Comparison of ENCODE assay signal across 20 cellular contexts in the genomic region with DNA sequence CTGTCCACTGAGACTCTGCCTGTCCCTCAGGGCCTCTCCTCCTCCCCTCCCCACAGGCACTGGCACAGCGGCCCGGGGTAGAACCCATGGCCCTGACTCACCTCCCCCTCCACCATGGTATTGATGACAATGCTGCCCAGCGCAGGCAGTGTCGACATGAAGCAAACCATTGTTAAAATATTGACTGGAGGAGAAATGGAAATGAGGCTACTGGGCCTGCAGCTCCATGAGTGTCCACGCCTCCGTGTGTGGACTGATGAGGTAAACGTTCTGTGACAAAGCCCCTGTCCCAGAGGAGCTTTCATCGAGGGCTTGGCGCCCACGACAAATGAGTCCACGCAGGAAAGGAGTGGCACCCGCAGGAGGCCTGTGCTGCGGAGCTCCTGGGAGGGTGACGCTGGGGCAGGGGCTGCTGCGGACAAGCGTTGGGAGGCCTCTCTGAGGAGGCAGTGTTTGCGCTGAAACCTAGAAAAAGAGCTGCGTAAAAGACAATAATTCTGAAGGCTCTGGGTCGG.
DNase-seq lines count a peak whose midpoint lies in the region; ATAC-seq and TF ChIP-seq lines count a peak whose summit lies in the region.
"Had no signal": no experiment of that assay in that cellular context is flagged by ENCODE, and none has a peak within 500 bp of the region (broad histone marks: within the 10 kb centered on the region; RNA-seq: fewer than 3 reads in every experiment).

No MANE protein-coding gene starts in this region.

- H3K27ac Mint-ChIP-seq in endodermal cell (no peak overlapping the region), neural progenitor cell (peak overlapping the region; percentile 53)
- H3K27ac Mint-ChIP-seq in activated CD8-positive, alpha-beta T cell treated with anti-CD3 and anti-CD28 coated beads for 36 hours: no peak overlapping the region
- H3K27ac Mint-ChIP-seq: CD8-positive, alpha-beta T cell had no signal

- no peaks in the 10 kb centered on the region for H3K36me3 Mint-ChIP-seq in endodermal cell (ENCODE audit: low read depth)
- H3K36me3 Mint-ChIP-seq in neural progenitor cell: no peaks in the 10 kb centered on the region
- H3K36me3 Mint-ChIP-seq in activated CD8-positive, alpha-beta T cell treated with anti-CD3 and anti-CD28 coated beads for 36 hours (ENCODE audit: low read depth): no peaks in the 10 kb centered on the region
- H3K36me3 Mint-ChIP-seq: CD8-positive, alpha-beta T cell had no signal

- H3K4me3 Mint-ChIP-seq in endodermal cell: no peak overlapping the region
- no peak overlapping the region for H3K4me3 Mint-ChIP-seq in neural progenitor cell
- no peak overlapping the region for H3K4me3 Mint-ChIP-seq in activated CD8-positive, alpha-beta T cell treated with anti-CD3 and anti-CD28 coated beads for 36 hours
- H3K4me3 Mint-ChIP-seq: CD8-positive, alpha-beta T cell had no signal

- H3K4me3 ChIP-seq in endodermal cell (ENCODE audit: low read length) (no peak overlapping the region), neural progenitor cell (no peak overlapping the region)
- H3K4me3 ChIP-seq: GM23248 had no signal

- H3K9me3 Mint-ChIP-seq in endodermal cell (no peaks in the 10 kb centered on the region), neural progenitor cell (no peaks in the 10 kb centered on the region)
- H3K9me3 Mint-ChIP-seq in activated CD8-positive, alpha-beta T cell treated with anti-CD3 and anti-CD28 coated beads for 36 hours: no peaks in the 10 kb centered on the region
- H3K9me3 Mint-ChIP-seq: CD8-positive, alpha-beta T cell had no signal

- H3K9me3 ChIP-seq in endodermal cell (ENCODE audit: control insufficient read depth, low read length) (no peaks in the 10 kb centered on the region), neural progenitor cell (ENCODE audit: low read depth) (no peaks in the 10 kb centered on the region)

- H3K4me1 Mint-ChIP-seq in endodermal cell (no peaks in the 10 kb centered on the region), neural progenitor cell (peaks cover 32% of the 10 kb centered on the region)
- no peaks in the 10 kb centered on the region for H3K4me1 Mint-ChIP-seq in activated CD8-positive, alpha-beta T cell treated with anti-CD3 and anti-CD28 coated beads for 36 hours (ENCODE audit: low read depth)

- intact Hi-C loops in activated CD8-positive, alpha-beta T cell treated with anti-CD3 and anti-CD28 coated beads for 36 hours (cut with micrococcal nuclease): no loop called here

- H3K27me3 ChIP-seq in endodermal cell (ENCODE audit: control insufficient read depth, insufficient read depth, low read length, poor library complexity, severe bottlenecking): no peaks in the 10 kb centered on the region
- no peaks in the 10 kb centered on the region for H3K27me3 ChIP-seq in neural progenitor cell

- H3K4me2 ChIP-seq in neural progenitor cell: no peak overlapping the region
- H3K4me2 ChIP-seq: KMS-11 had no signal

- CTCF ChIA-PET in activated CD8-positive, alpha-beta T cell treated with anti-CD3 and anti-CD28 coated beads for 36 hours (lab: Charles Lee): no interaction called here

- no peaks in the 10 kb centered on the region for H3K79me2 ChIP-seq in neural progenitor cell (ENCODE audit: low read depth)

- TF ChIP-seq CTCF in endodermal cell (conservative IDR thresholded peaks at IDR 0.05) (no peak), neural progenitor cell (IDR thresholded peaks at IDR 0.05) (no peak)
- TF ChIP-seq CTCF in activated CD8-positive, alpha-beta T cell treated with anti-CD3 and anti-CD28 coated beads for 36 hours (IDR thresholded peaks at IDR 0.05): no peak

- H3K4me1 ChIP-seq in endodermal cell (ENCODE audit: control insufficient read depth, insufficient read depth, low read length) (no peaks in the 10 kb centered on the region), neural progenitor cell (peaks cover 11% of the 10 kb centered on the region)

- WGBS in endodermal cell (ENCODE audit: insufficient coverage in 1 of 2, insufficient read length in 1 of 2), 2 experiments: 92 to 95% methylated on average over 15 to 19 of the region's 19 CpGs

- no peak overlapping the region for H2AFZ ChIP-seq in neural progenitor cell (replicated peaks)
- H2AFZ ChIP-seq: GM23248 had no signal

- H3K27ac ChIP-seq in endodermal cell (ENCODE audit: low read depth, low read length) (peak overlapping the region; percentile 24), neural progenitor cell (no peak overlapping the region)
- H3K27ac ChIP-seq: GM23248, KMS-11 had no signal

- no peaks in the 10 kb centered on the region for H3F3A ChIP-seq in neural progenitor cell (ENCODE audit: low read depth)

- no peaks in the 10 kb centered on the region for H4K20me1 ChIP-seq in neural progenitor cell (ENCODE audit: low read depth)

- H3K36me3 ChIP-seq in endodermal cell (ENCODE audit: control insufficient read depth, insufficient read depth, low read length) (no peaks in the 10 kb centered on the region), neural progenitor cell (no peaks in the 10 kb centered on the region)

- DNase-seq in HT1080 (ENCODE audit: low read depth) (peak; percentile 25), endodermal cell (no peak), neural progenitor cell (ENCODE audit: low spot score) (no peak), superior temporal gyrus (ENCODE audit: extremely low spot score) (peak; percentile 60), NCI-H82 treated with DMSO at 0.1 percent for 48 hours (lab: John Stamatoyannopoulos, UW; ENCODE audit: unreplicated experiment) (no peak), NCI-H2227 treated with DMSO at 0.1 percent for 48 hours (lab: John Stamatoyannopoulos, UW) (no peak)
- no peak for DNase-seq in activated CD8-positive, alpha-beta T cell treated with anti-CD3 and anti-CD28 coated beads for 36 hours
- DNase-seq: Calu3; CD8-positive, alpha-beta T cell; DMS153; GM23248; IMR-90; NCI-H1092 treated with DMSO at 0.1 percent for 48 hours; NCI-H146; NCI-H2029; NCI-H226; NCI-H510A treated with DMSO at 0.1 percent for 48 hours; NCI-H748 treated with DMSO at 0.1 percent for 48 hours; NK-92 treated with Interleukin-12 subunit alpha and Interleukin-12 subunit beta, amount 100 ng/mL, for 24 hours had no signal

- no peak for ATAC-seq in activated CD8-positive, alpha-beta T cell treated with anti-CD3 and anti-CD28 coated beads for 36 hours
- ATAC-seq: CD8-positive, alpha-beta T cell had no signal

- H3K9ac ChIP-seq in endodermal cell (ENCODE audit: extremely low read depth, low read length, poor library complexity, severe bottlenecking): no peak overlapping the region
- H3K9ac ChIP-seq in neural progenitor cell: no peak overlapping the region
- H3K9ac ChIP-seq: GM23248, KMS-11 had no signal

- POLR2A ChIA-PET in activated CD8-positive, alpha-beta T cell treated with anti-CD3 and anti-CD28 coated beads for 36 hours (lab: Charles Lee): no interaction called here

- peaks cover 16% of the 10 kb centered on the region for H3K27me3 Mint-ChIP-seq in endodermal cell (ENCODE audit: insufficient read depth)
- H3K27me3 Mint-ChIP-seq in neural progenitor cell (ENCODE audit: insufficient read depth, low read depth): no peaks in the 10 kb centered on the region
- no peaks in the 10 kb centered on the region for H3K27me3 Mint-ChIP-seq in activated CD8-positive, alpha-beta T cell treated with anti-CD3 and anti-CD28 coated beads for 36 hours

Comparison
In these comparisons a context has a peak if more than half of its experiments do, and no peak if none do; other contexts are left out.
1. DNase-seq: peak in HT1080 (single experiment) and superior temporal gyrus (single experiment); none in endodermal cell (single experiment), neural progenitor cell (single experiment), NCI-H82 treated with DMSO at 0.1 percent for 48 hours (single experiment), NCI-H2227 treated with DMSO at 0.1 percent for 48 hours (single experiment) and activated CD8-positive, alpha-beta T cell treated with anti-CD3 and anti-CD28 coated beads for 36 hours (single experiment).